ENCODE assay signal across 33 cellular contexts in the genomic region with DNA sequence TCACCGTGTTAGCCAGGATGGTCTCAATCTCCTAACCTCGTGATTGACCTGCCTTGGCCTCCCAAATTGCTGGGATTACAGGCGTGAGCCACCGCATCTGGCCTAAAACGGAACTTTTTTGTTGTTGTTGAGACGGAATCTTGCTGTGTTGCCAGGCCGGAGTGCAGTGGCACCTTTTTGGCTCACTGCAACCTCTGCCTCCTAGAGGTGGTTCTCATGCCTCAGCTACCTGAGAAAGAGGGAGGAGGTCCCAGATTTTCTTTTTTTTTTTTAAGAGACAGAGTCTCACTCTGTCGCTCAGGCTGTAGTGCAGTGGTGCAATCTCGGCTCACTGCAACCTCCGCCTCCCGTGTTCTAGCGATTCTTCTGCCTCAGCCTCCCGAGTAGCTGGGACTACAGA. TPM values are rescaled to one million over a fixed set of nuclear protein-coding genes. Genes with fewer than 3 reads are reported as not detected.
"Had no signal": no experiment of that assay in that cellular context is flagged by ENCODE, and none has a peak within 500 bp of the region (broad histone marks: within the 10 kb centered on the region; RNA-seq: fewer than 3 reads in every experiment).

No MANE protein-coding gene starts in this region.

- H3K9me3 Mint-ChIP-seq: activated CD4-positive, alpha-beta memory T cell treated with anti-CD3 and anti-CD28 coated beads for 36 hours had no signal

- H3K4me3 ChIP-seq: ascending aorta, breast epithelium, cardiac muscle cell, colonic mucosa, esophagus squamous epithelium, gastroesophageal sphincter, heart right ventricle had no signal

- H3K4me3 Mint-ChIP-seq: activated CD4-positive, alpha-beta memory T cell treated with anti-CD3 and anti-CD28 coated beads for 36 hours; activated CD8-positive, alpha-beta memory T cell treated with anti-CD3 and anti-CD28 coated beads, Interleukin-2, amount 10 ng/mL, durations not matched to agents 7 days and 5 days; activated CD8-positive, alpha-beta T cell treated with anti-CD3 and anti-CD28 coated beads, Interleukin-2, amount 10 ng/mL, durations not matched to agents 7 days and 5 days; activated naive CD4-positive, alpha-beta T cell treated with anti-CD3 and anti-CD28 coated beads, Interleukin-2, amount 10 ng/mL, durations not matched to agents 7 days and 5 days; activated naive CD8-positive, alpha-beta T cell treated with anti-CD3 and anti-CD28 coated beads, Interleukin-2, amount 10 ng/mL, durations not matched to agents 7 days and 5 days; activated T-helper 1 cell treated with anti-CD3 and anti-CD28 coated beads, Interleukin-12 subunit alpha, Interleukin-12 subunit beta, Interleukin-2, Interleukin-4 antibody, amounts not matched to agents 30 ng/mL and 10 ng/mL and 1 ng/mL, durations not matched to agents 14 hours and 24 hours and 36 hours; brain had no signal

- H3K9me3 ChIP-seq: ascending aorta, breast epithelium, colonic mucosa, esophagus squamous epithelium, gastroesophageal sphincter had no signal

- H3K4me1 ChIP-seq: breast epithelium, colonic mucosa had no signal

- H3K27me3 Mint-ChIP-seq: activated CD4-positive, alpha-beta memory T cell treated with anti-CD3 and anti-CD28 coated beads for 36 hours; activated CD8-positive, alpha-beta memory T cell treated with anti-CD3 and anti-CD28 coated beads, Interleukin-2, amount 10 ng/mL, durations not matched to agents 7 days and 5 days; activated naive CD4-positive, alpha-beta T cell treated with anti-CD3 and anti-CD28 coated beads, Interleukin-2, amount 10 ng/mL, durations not matched to agents 7 days and 5 days; activated naive CD8-positive, alpha-beta T cell treated with anti-CD3 and anti-CD28 coated beads, Interleukin-2, amount 10 ng/mL, durations not matched to agents 7 days and 5 days had no signal

- FAIRE-seq: endothelial cell of umbilical vein had no signal

- H3K36me3 ChIP-seq: ascending aorta, breast epithelium, cardiac muscle cell, colonic mucosa, esophagus squamous epithelium, gastroesophageal sphincter, heart right ventricle had no signal

- H3K27me3 ChIP-seq: ascending aorta, breast epithelium, cardiac muscle cell, colonic mucosa, esophagus squamous epithelium, gastroesophageal sphincter, heart right ventricle had no signal

- H3K27ac Mint-ChIP-seq: activated CD4-positive, alpha-beta memory T cell treated with anti-CD3 and anti-CD28 coated beads for 36 hours; activated CD8-positive, alpha-beta memory T cell treated with anti-CD3 and anti-CD28 coated beads, Interleukin-2, amount 10 ng/mL, durations not matched to agents 7 days and 5 days; activated CD8-positive, alpha-beta T cell treated with anti-CD3 and anti-CD28 coated beads, Interleukin-2, amount 10 ng/mL, durations not matched to agents 7 days and 5 days; activated naive CD4-positive, alpha-beta T cell treated with anti-CD3 and anti-CD28 coated beads, Interleukin-2, amount 10 ng/mL, durations not matched to agents 7 days and 5 days; activated naive CD4-positive, alpha-beta T cell treated with anti-CD3 and anti-CD28 coated beads, Interleukin-2, amount 50 U/mL, for 72 hours; activated naive CD8-positive, alpha-beta T cell treated with anti-CD3 and anti-CD28 coated beads, Interleukin-2, amount 10 ng/mL, durations not matched to agents 7 days and 5 days; activated T-helper 1 cell treated with anti-CD3 and anti-CD28 coated beads, Interleukin-12 subunit alpha, Interleukin-12 subunit beta, Interleukin-2, Interleukin-4 antibody, amounts not matched to agents 30 ng/mL and 10 ng/mL and 1 ng/mL, durations not matched to agents 14 hours and 24 hours and 36 hours; activated T-helper 2 cell treated with anti-CD3 and anti-CD28 coated beads, Interferon-gamma antibody, Interleukin-2, Interleukin-4, amounts not matched to agents 10 μg/mL and 5 μg/mL and 100 μg/mL, durations not matched to agents 14 hours and 24 hours and 36 hours had no signal

- H3K27ac ChIP-seq: ascending aorta, breast epithelium, cardiac muscle cell, colonic mucosa, epithelial cell of prostate, esophagus squamous epithelium, gastroesophageal sphincter had no signal

- H3K36me3 Mint-ChIP-seq: activated CD4-positive, alpha-beta memory T cell treated with anti-CD3 and anti-CD28 coated beads for 36 hours; brain had no signal

- DNase-seq: activated CD4-positive, alpha-beta memory T cell treated with anti-CD3 and anti-CD28 coated beads for 36 hours; activated CD4-positive, alpha-beta T cell treated with anti-CD3 and anti-CD28 coated beads for 1 hour; activated CD4-positive, alpha-beta T cell treated with anti-CD3 and anti-CD28 coated beads for 4 hours; activated CD4-positive, alpha-beta T cell treated with anti-CD3 and anti-CD28 coated beads, Interleukin-2, amount 50 U/mL, for 1 hour; activated CD8-positive, alpha-beta memory T cell treated with anti-CD3 and anti-CD28 coated beads, Interleukin-2, amount 10 ng/mL, durations not matched to agents 7 days and 5 days; activated CD8-positive, alpha-beta memory T cell treated with anti-CD3 and anti-CD28 coated beads, Interleukin-2, amount 50 U/mL, for 4 hours; activated CD8-positive, alpha-beta T cell treated with anti-CD3 and anti-CD28 coated beads, Interleukin-2, amount 10 ng/mL, durations not matched to agents 7 days and 5 days; activated gamma-delta T cell; activated naive CD4-positive, alpha-beta T cell; activated naive CD4-positive, alpha-beta T cell treated with anti-CD3 and anti-CD28 coated beads, Interleukin-2, amount 10 ng/mL, durations not matched to agents 7 days and 5 days; activated naive CD8-positive, alpha-beta T cell treated with anti-CD3 and anti-CD28 coated beads, Interleukin-2, amount 10 ng/mL, durations not matched to agents 7 days and 5 days; activated T-cell treated with anti-CD3 and anti-CD28 coated beads, Interleukin-2, amount 50 U/mL, for 1 hour; activated T-cell treated with anti-CD3 and anti-CD28 coated beads, Interleukin-2, amount 50 U/mL, for 48 hours; central memory CD4-positive, alpha-beta T cell; cerebellar nuclear complex; colonic mucosa; effector CD8-positive, alpha-beta T cell; esophagus squamous epithelium; foreskin melanocyte; heart right ventricle; T-helper 2 cell had no signal

- ATAC-seq: activated CD8-positive, alpha-beta memory T cell treated with anti-CD3 and anti-CD28 coated beads, Interleukin-2, amount 10 ng/mL, durations not matched to agents 7 days and 5 days; activated CD8-positive, alpha-beta T cell treated with anti-CD3 and anti-CD28 coated beads, Interleukin-2, amount 10 ng/mL, durations not matched to agents 7 days and 5 days; activated naive CD4-positive, alpha-beta T cell treated with anti-CD3 and anti-CD28 coated beads, Interleukin-2, amount 50 U/mL, for 72 hours; gastroesophageal sphincter; heart right ventricle had no signal

RNA-seq across cellular contexts. Expression of gene MCHR1, which starts 7.9 kb away (rescaled TPM):
- total RNA-seq: activated CD4-positive, alpha-beta memory T cell treated with anti-CD3 and anti-CD28 coated beads for 36 hours; activated CD8-positive, alpha-beta memory T cell treated with anti-CD3 and anti-CD28 coated beads for 36 hours; activated CD8-positive, alpha-beta memory T cell treated with anti-CD3 and anti-CD28 coated beads, Interleukin-2, amount 10 ng/mL, durations not matched to agents 7 days and 5 days; activated CD8-positive, alpha-beta T cell treated with anti-CD3 and anti-CD28 coated beads, Interleukin-2, amount 10 ng/mL, durations not matched to agents 7 days and 5 days; activated naive CD4-positive, alpha-beta T cell treated with anti-CD3 and anti-CD28 coated beads, Interleukin-2, amount 50 U/mL, for 72 hours; activated naive CD8-positive, alpha-beta T cell treated with anti-CD3 and anti-CD28 coated beads, Interleukin-2, amount 10 ng/mL, durations not matched to agents 7 days and 5 days; activated T-helper 1 cell treated with anti-CD3 and anti-CD28 coated beads, Interleukin-12 subunit alpha, Interleukin-12 subunit beta, Interleukin-2, Interleukin-4 antibody, amounts not matched to agents 30 ng/mL and 10 ng/mL and 1 ng/mL, durations not matched to agents 14 hours and 24 hours and 36 hours; activated T-helper 2 cell treated with anti-CD3 and anti-CD28 coated beads, Interferon-gamma antibody, Interleukin-2, Interleukin-4, amounts not matched to agents 10 μg/mL and 5 μg/mL and 100 μg/mL, durations not matched to agents 14 hours and 24 hours and 36 hours; ascending aorta; breast epithelium; endothelial cell of umbilical vein; T-helper 1 cell treated with Interleukin-12 subunit alpha and Interleukin-12 subunit beta and Interleukin-4 antibody, amounts not matched to agents 30 ng/mL and 1 ng/mL, for 36 hours had no signal
- polyA plus RNA-seq: endothelial cell of umbilical vein had no signal
